1 cellular context compared by ENCODE assay signal in genomic region chr9:93900436-93900819, GRCh38.
TF ChIP-seq lines count a peak whose summit lies in the region.

No MANE protein-coding gene starts in this region.

TF ChIP-seq in H1, 55 proteins besides CTCF, POLR2A, EP300 and RAD21:
- TF ChIP-seq SP1 (IDR thresholded peaks at IDR 0.05; ENCODE audit: low read depth, low read length) (no peak), BACH1 (IDR thresholded peaks at IDR 0.05; ENCODE audit: low read length) (no peak), TCF12 (IDR thresholded peaks at IDR 0.05; ENCODE audit: low read depth, low read length) (no peak), POLR2AphosphoS5 (IDR thresholded peaks at IDR 0.05; ENCODE audit: low read depth, low read length) (no peak)
- TF ChIP-seq, protein P1, sequence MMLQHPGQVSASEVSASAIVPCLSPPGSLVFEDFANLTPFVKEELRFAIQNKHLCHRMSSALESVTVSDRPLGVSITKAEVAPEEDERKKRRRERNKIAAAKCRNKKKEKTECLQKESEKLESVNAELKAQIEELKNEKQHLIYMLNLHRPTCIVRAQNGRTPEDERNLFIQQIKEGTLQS (IDR thresholded peaks at IDR 0.05; ENCODE audit: insufficient read depth, low read depth, low read length): no peak
